Comparison of ENCODE assay signal across 10 cellular contexts in genomic region chr5:177469061-177469628, GRCh38. TPM values are rescaled to one million over a fixed set of nuclear protein-coding genes. Genes with fewer than 3 reads are reported as not detected.
DNase-seq lines count a peak whose midpoint lies in the region; ATAC-seq and TF ChIP-seq lines count a peak whose summit lies in the region.
"Had no signal": no experiment of that assay in that cellular context is flagged by ENCODE, and none has a peak within 500 bp of the region (broad histone marks: within the 10 kb centered on the region; RNA-seq: fewer than 3 reads in every experiment).

No MANE protein-coding gene starts in this region.

- no peak overlapping the region for H3K27ac ChIP-seq in lower lobe of right lung

- H3K9me3 ChIP-seq in lower lobe of right lung = no peaks in the 10 kb centered on the region

- H3K36me3 ChIP-seq in lower lobe of right lung = peaks cover 29% of the 10 kb centered on the region

- peaks cover 11% of the 10 kb centered on the region for H3K27me3 ChIP-seq in lower lobe of right lung (ENCODE audit: low read depth)

- TF ChIP-seq CTCF in fibroblast of the aortic adventitia (IDR thresholded peaks at IDR 0.05; ENCODE audit: insufficient read depth, low read length) (no peak), lower lobe of right lung (IDR thresholded peaks at IDR 0.05) (no peak)

- ATAC-seq in lower lobe of right lung (no peak), HG03280 (IDR thresholded peaks at IDR 0.05; ENCODE audit: unreplicated experiment) (no peak), GM18870 (IDR thresholded peaks at IDR 0.05; ENCODE audit: unreplicated experiment) (no peak)

- H3K4me1 ChIP-seq in lower lobe of right lung = peaks cover 15% of the 10 kb centered on the region

- H3K4me3 ChIP-seq in fibroblast of the aortic adventitia (ENCODE audit: low read depth, low read length) = peak overlapping the region; percentile 32
- no peak overlapping the region for H3K4me3 ChIP-seq in lower lobe of right lung

- intact Hi-C loops in posterior cingulate gyrus (cut with DNase I) = no loop called here
- intact Hi-C loops in lower lobe of right lung (cut with DNase I) = no loop called here

- DNase-seq in ELF-1 (ENCODE audit: low read depth, low spot score) (peak; percentile 92), T1000 (lab: John Stamatoyannopoulos, UW) (peak; percentile 27), fibroblast of the aortic adventitia (ENCODE audit: low read depth) (peak; percentile 65), posterior cingulate gyrus (peak in 7 of 10 donors; percentile 62 to 97 (median 81)), lower lobe of right lung (no peak), DMS 273 (lab: John Stamatoyannopoulos, UW; ENCODE audit: unreplicated experiment) (no peak)
- DNase-seq: activated CD4-positive, alpha-beta T cell treated with anti-CD3 and anti-CD28 coated beads for 48 hours; KG1 had no signal

RNA-seq across cellular contexts. Expression of gene DBN1, which starts 4.3 kb away (rescaled TPM):
- total RNA-seq in fibroblast of the aortic adventitia (ENCODE audit: low replicate concordance) (151 and 188 TPM in 2 replicates), lower lobe of right lung (23.1 TPM)

RNA-seq across cellular contexts. Expression of gene PRR7, which starts 22.5 kb away (rescaled TPM):
- 2.2 and 8.8 TPM in 2 replicates for total RNA-seq in fibroblast of the aortic adventitia (ENCODE audit: low replicate concordance)
- total RNA-seq in lower lobe of right lung = 1.7 TPM

RNA-seq across cellular contexts. Expression of gene PDLIM7, which starts 28.3 kb away (rescaled TPM):
- 13.7 and 91.4 TPM in 2 replicates for total RNA-seq in fibroblast of the aortic adventitia (ENCODE audit: low replicate concordance)
- total RNA-seq in lower lobe of right lung = 47.1 TPM

RNA-seq across cellular contexts. Expression of gene DOK3, which starts 40.5 kb away (rescaled TPM):
- total RNA-seq in fibroblast of the aortic adventitia (ENCODE audit: low replicate concordance) = 0.99 and 1.3 TPM in 2 replicates
- total RNA-seq in lower lobe of right lung = 76.5 TPM

RNA-seq across cellular contexts. Expression of gene GRK6, which starts 42.7 kb away (rescaled TPM):
- total RNA-seq in fibroblast of the aortic adventitia (ENCODE audit: low replicate concordance) (9.3 and 15.7 TPM in 2 replicates), lower lobe of right lung (59.4 TPM)

Comparison
In these comparisons a context has a peak if more than half of its experiments do, and no peak if none do; other contexts are left out.
1. DNase-seq: peak in ELF-1 (single experiment), T1000 (single experiment), fibroblast of the aortic adventitia (single experiment) and posterior cingulate gyrus (7 of 10); none in lower lobe of right lung (single experiment) and DMS 273 (single experiment).